8 cellular contexts compared by ENCODE assay signal in genomic region chr1:15919316-15919715, GRCh38. TPM values are rescaled to one million over a fixed set of nuclear protein-coding genes. Genes with fewer than 3 reads are reported as not detected.
A peak's percentile ranks its signal among the peaks of the same experiment; 100 is the strongest.
DNase-seq lines count a peak whose midpoint lies in the region; ATAC-seq and TF ChIP-seq lines count a peak whose summit lies in the region.

No MANE protein-coding gene starts in this region.

- H3K27me3 Mint-ChIP-seq in CD8-positive, alpha-beta T cell (ENCODE audit: low read depth) = no peaks in the 10 kb centered on the region
- peaks cover 1% of the 10 kb centered on the region for H3K27me3 Mint-ChIP-seq in HFFc6 (ENCODE audit: insufficient read depth)
- H3K27me3 Mint-ChIP-seq in T-helper 2 cell treated with Interferon-gamma antibody and Interleukin-4, amounts not matched to agents 5 μg/mL and 100 μg/mL, for 36 hours (ENCODE audit: low read depth) = no peaks in the 10 kb centered on the region

- peaks cover 68% of the 10 kb centered on the region for H3K36me3 Mint-ChIP-seq in CD8-positive, alpha-beta T cell
- peaks cover 39% of the 10 kb centered on the region for H3K36me3 Mint-ChIP-seq in HFFc6 (ENCODE audit: low read depth)
- peaks cover 53% of the 10 kb centered on the region for H3K36me3 Mint-ChIP-seq in T-helper 2 cell treated with Interferon-gamma antibody and Interleukin-4, amounts not matched to agents 5 μg/mL and 100 μg/mL, for 36 hours (ENCODE audit: low read depth)

- no peaks in the 10 kb centered on the region for H3K9me3 Mint-ChIP-seq in CD8-positive, alpha-beta T cell
- no peaks in the 10 kb centered on the region for H3K9me3 Mint-ChIP-seq in HFFc6
- no peaks in the 10 kb centered on the region for H3K9me3 Mint-ChIP-seq in T-helper 2 cell treated with Interferon-gamma antibody and Interleukin-4, amounts not matched to agents 5 μg/mL and 100 μg/mL, for 36 hours

- WGBS in esophagus, 2 donors = 48 to 60% methylated on average over 7 of the region's 7 CpGs

- TF ChIP-seq CTCF in CD8-positive, alpha-beta T cell (IDR thresholded peaks at IDR 0.05) = no peak
- no peak for TF ChIP-seq CTCF in HFFc6 (IDR thresholded peaks at IDR 0.05)

- peaks cover 24% of the 10 kb centered on the region for H3K36me3 ChIP-seq in CD8-positive, alpha-beta T cell (ENCODE audit: insufficient read depth, low read length)
- peaks cover 3 to 4% of the 10 kb centered on the region in 2 donors for H3K36me3 ChIP-seq in esophagus (ENCODE audit: control insufficient read depth in 2 of 2, insufficient read depth in 2 of 2, low read length in 1 of 2)

- intact Hi-C loops in CD8-positive, alpha-beta T cell (cut with DNase I, micrococcal nuclease) = loop anchor here (1.0 to 5.0 kb wide), 5 partner anchors 71 to 104 kb away; partner anchors contain the start of gene SPEN (in 1 of the 2)

- H3K27ac Mint-ChIP-seq in CD8-positive, alpha-beta T cell = peak overlapping the region; percentile 34
- peak overlapping the region; percentile 77 for H3K27ac Mint-ChIP-seq in HFFc6
- H3K27ac Mint-ChIP-seq in T-helper 2 cell treated with Interferon-gamma antibody and Interleukin-4, amounts not matched to agents 5 μg/mL and 100 μg/mL, for 36 hours = peak overlapping the region; percentile 17

- H3K4me1 Mint-ChIP-seq in CD8-positive, alpha-beta T cell (ENCODE audit: low read depth) = peaks cover 32% of the 10 kb centered on the region
- H3K4me1 Mint-ChIP-seq in HFFc6 (ENCODE audit: low read depth) = peaks cover 54% of the 10 kb centered on the region
- peaks cover 28% of the 10 kb centered on the region for H3K4me1 Mint-ChIP-seq in T-helper 2 cell treated with Interferon-gamma antibody and Interleukin-4, amounts not matched to agents 5 μg/mL and 100 μg/mL, for 36 hours (ENCODE audit: low read depth)

- H3K4me3 Mint-ChIP-seq in CD8-positive, alpha-beta T cell = no peak overlapping the region
- peak overlapping the region; percentile 72 for H3K4me3 Mint-ChIP-seq in HFFc6
- H3K4me3 Mint-ChIP-seq in T-helper 2 cell treated with Interferon-gamma antibody and Interleukin-4, amounts not matched to agents 5 μg/mL and 100 μg/mL, for 36 hours = peak overlapping the region; percentile 45

- H3K27me3 ChIP-seq in CD8-positive, alpha-beta T cell (ENCODE audit: insufficient read depth, low read length) = no peaks in the 10 kb centered on the region
- no peaks in the 10 kb centered on the region for H3K27me3 ChIP-seq in esophagus (ENCODE audit: control insufficient read depth in 1 of 2, insufficient read depth in 2 of 2, low read length in 2 of 2)

- H3K27ac ChIP-seq in CD8-positive, alpha-beta T cell (ENCODE audit: low read depth, low read length) = no peak overlapping the region
- H3K27ac ChIP-seq in esophagus (ENCODE audit: low read depth in 2 of 2, low read length in 1 of 2) = peak overlapping the region; percentile 17 to 47

- POLR2A ChIA-PET in CD8-positive, alpha-beta T cell (lab: Charles Lee) = no interaction called here

- H3K4me3 ChIP-seq in CD8-positive, alpha-beta T cell (ENCODE audit: low read depth, low read length) = no peak overlapping the region
- no peak overlapping the region for H3K4me3 ChIP-seq in esophagus (ENCODE audit: low read depth in 1 of 2, low read length in 2 of 2)

- no peaks in the 10 kb centered on the region for H3K9me3 ChIP-seq in CD8-positive, alpha-beta T cell (ENCODE audit: low read length)
- H3K9me3 ChIP-seq in esophagus (ENCODE audit: control insufficient read depth in 2 of 2, insufficient read depth in 1 of 2, low read depth in 1 of 2, low read length in 1 of 2) = no peaks in the 10 kb centered on the region

- DNase-seq in CD8-positive, alpha-beta T cell = peak in 5 of 7 experiments; percentile 16 to 58 (median 38)
- DNase-seq in HFFc6 (peak; percentile 71), NCI-H1092 (lab: John Stamatoyannopoulos, UW) (no peak), cerebellar nuclear complex (lab: John Stamatoyannopoulos, UW) (no peak), SHP77 (lab: John Stamatoyannopoulos, UW) (no peak)
- DNase-seq in T-helper 2 cell treated with Interferon-gamma antibody and Interleukin-4, amounts not matched to agents 5 μg/mL and 100 μg/mL, for 36 hours (ENCODE audit: low spot score) = peak; percentile 84
- DNase-seq in stimulated activated CD8-positive, alpha-beta memory T cell treated with anti-CD3 and anti-CD28 coated beads, Interleukin-7, amount 100 ng/mL, for 4 hours (ENCODE audit: low read depth in 2 of 2) = peak; percentile 55 to 72

- peaks cover 23% of the 10 kb centered on the region for H3K4me1 ChIP-seq in CD8-positive, alpha-beta T cell (ENCODE audit: insufficient read depth, low read length)
- no peaks in the 10 kb centered on the region for H3K4me1 ChIP-seq in esophagus (ENCODE audit: control insufficient read depth in 2 of 2, insufficient read depth in 2 of 2, low read length in 1 of 2)

- CTCF ChIA-PET in CD8-positive, alpha-beta T cell (lab: Charles Lee) = no interaction called here

- ATAC-seq in CD8-positive, alpha-beta T cell = peak; percentile 82

RNA-seq across cellular contexts. Expression of gene ZBTB17, which starts 56.6 kb away (rescaled TPM):
- 100 to 1,000 TPM; 106 to 115 TPM for total RNA-seq in CD8-positive, alpha-beta T cell
- 10 to 100 TPM; 22.5 to 25.4 (median 24.1) TPM for total RNA-seq in HFFc6 (2021; fragmentation: NEBNext Ultra II Directional; extraction: Animal tissue kit (Norgen Biotek cat#: 25700))
- polyA plus RNA-seq in esophagus = 10 to 100 TPM; 27.8 to 41.7 TPM

Comparison
In these comparisons a context has a peak if more than half of its experiments do, and no peak if none do; other contexts are left out.
1. DNase-seq: peak in CD8-positive, alpha-beta T cell (5 of 7), HFFc6 (single experiment), T-helper 2 cell treated with Interferon-gamma antibody and Interleukin-4, amounts not matched to agents 5 μg/mL and 100 μg/mL, for 36 hours (single experiment) and stimulated activated CD8-positive, alpha-beta memory T cell treated with anti-CD3 and anti-CD28 coated beads, Interleukin-7, amount 100 ng/mL, for 4 hours (2 of 2); none in NCI-H1092 (single experiment), cerebellar nuclear complex (0 of 2) and SHP77 (0 of 2).
2. H3K27ac Mint-ChIP-seq: peak in every context shown above with its lines; median percentile 77 in HFFc6; 34 in CD8-positive, alpha-beta T cell; 17 in T-helper 2 cell treated with Interferon-gamma antibody and Interleukin-4, amounts not matched to agents 5 μg/mL and 100 μg/mL, for 36 hours.
3. RNA of gene ZBTB17, which starts 56.6 kb away (total RNA-seq): 106 to 115 TPM in CD8-positive, alpha-beta T cell; 22.5 to 25.4 TPM in HFFc6; every median in the first group is over 4 times any median in the second.